ENCODE assay signal across 21 cellular contexts in genomic region chr2:180366481-180366880, GRCh38.
A peak's percentile ranks its signal among the peaks of the same experiment; 100 is the strongest.
DNase-seq lines count a peak whose midpoint lies in the region; ATAC-seq and TF ChIP-seq lines count a peak whose summit lies in the region.
"Had no signal": no experiment of that assay in that cellular context is flagged by ENCODE, and none has a peak within 500 bp of the region (broad histone marks: within the 10 kb centered on the region; RNA-seq: fewer than 3 reads in every experiment).

No MANE protein-coding gene starts in this region.

- peak; percentile 4 for DNase-seq in AG10803 (ENCODE audit: low read depth)
- peak; percentile 9 for DNase-seq in GM04503 (ENCODE audit: low read depth)
- DNase-seq in renal cortical epithelial cell (ENCODE audit: low read depth): peak; percentile 78
- DNase-seq in H7: no peak
- DNase-seq in activated naive CD4-positive, alpha-beta T cell treated with anti-CD3 and anti-CD28 coated beads, Interleukin-2, amount 50 U/mL, for 16 hours: no peak
- DNase-seq: CD8-positive, alpha-beta T cell; DMS153; GDM1; HFFc6; KG1; NCI-H1105 treated with DMSO at 0.1 percent for 48 hours; NCI-H2029 treated with DMSO at 0.1 percent for 48 hours; NCI-H226; NCI-H510A treated with DMSO at 0.1 percent for 48 hours; NCI-H774; NK-92 treated with Interleukin-12 subunit alpha and Interleukin-12 subunit beta, amount 100 ng/mL, for 24 hours had no signal

- no peaks in the 10 kb centered on the region for H3K27me3 ChIP-seq in H7 (ENCODE audit: control insufficient read depth, insufficient read depth, low read length)
- H3K27me3 ChIP-seq: BLaER1 had no signal

- H3K27ac ChIP-seq in VCaP: peak overlapping the region; percentile 88
- H3K27ac ChIP-seq: A549, BLaER1 had no signal

- H3K4me3 ChIP-seq in AG10803 (ENCODE audit: low read length): no peak overlapping the region
- H3K4me3 ChIP-seq in H7 (ENCODE audit: insufficient read depth, low read depth, low read length): no peak overlapping the region
- H3K4me3 ChIP-seq: A549, BLaER1 had no signal

- TF ChIP-seq CTCF in AG10803 (conservative IDR thresholded peaks at IDR 0.05; ENCODE audit: low read length) (no peak), VCaP (conservative IDR thresholded peaks at IDR 0.05) (no peak)

- no peak for ATAC-seq in HG03196 (IDR thresholded peaks at IDR 0.05; ENCODE audit: unreplicated experiment)
- ATAC-seq: A549; CD8-positive, alpha-beta T cell; Panc1 had no signal

- H3K36me3 ChIP-seq in H7 (replicated peaks; ENCODE audit: control insufficient read depth, insufficient read depth, low read length): no peaks in the 10 kb centered on the region
- H3K36me3 ChIP-seq: BLaER1 had no signal

Comparison
In these comparisons a context has a peak if more than half of its experiments do, and no peak if none do; other contexts are left out.
1. DNase-seq: peak in AG10803 (single experiment), GM04503 (single experiment) and renal cortical epithelial cell (single experiment); none in H7 (single experiment) and activated naive CD4-positive, alpha-beta T cell treated with anti-CD3 and anti-CD28 coated beads, Interleukin-2, amount 50 U/mL, for 16 hours (single experiment).